Comparison of ENCODE assay signal across 14 cellular contexts in genomic region chr14:22794533-22794932, GRCh38. TPM values are rescaled to one million over a fixed set of nuclear protein-coding genes. Genes with fewer than 3 reads are reported as not detected.
DNase-seq lines count a peak whose midpoint lies in the region; ATAC-seq, FAIRE-seq and TF ChIP-seq lines count a peak whose summit lies in the region.
"Had no signal": no experiment of that assay in that cellular context is flagged by ENCODE, and none has a peak within 500 bp of the region (broad histone marks: within the 10 kb centered on the region; RNA-seq: fewer than 3 reads in every experiment).

No MANE protein-coding gene starts in this region.

- H3K27me3 ChIP-seq in HAP-1 (ENCODE audit: low read depth): peaks cover 7% of the 10 kb centered on the region; the same call in 1 of the 2 replicates

- FAIRE-seq in kidney (lab: Jason Lieb, UNC): no peak

- no peaks in the 10 kb centered on the region for H3K36me3 ChIP-seq in kidney (ENCODE audit: control insufficient read depth in 1 of 2, insufficient read depth in 2 of 2, low read length in 2 of 2)
- no peaks in the 10 kb centered on the region for H3K36me3 ChIP-seq in HAP-1 (replicated peaks)

- peak; percentile 75 for ATAC-seq in GM18502 (IDR thresholded peaks at IDR 0.05; ENCODE audit: poor library complexity, unreplicated experiment)
- ATAC-seq in GM19463 (IDR thresholded peaks at IDR 0.05; ENCODE audit: unreplicated experiment): peak; percentile 47
- ATAC-seq in HG03045 (IDR thresholded peaks at IDR 0.05; ENCODE audit: unreplicated experiment): peak; percentile 33
- ATAC-seq: SK-N-SH treated with all-trans-retinoic acid at 6 μM for 48 hours had no signal

- DNase-seq in kidney: no peak
- no peak for DNase-seq in GDM1 (lab: John Stamatoyannopoulos, UW)
- DNase-seq in hepatic stellate cell (ENCODE audit: low spot score): no peak
- DNase-seq in KBM-7: no peak
- DNase-seq in HAP-1 (ENCODE audit: low spot score in 2 of 2): no peak
- DNase-seq: activated CD4-positive, alpha-beta T cell treated with anti-CD3 and anti-CD28 coated beads for 1 hour; activated T-cell treated with anti-CD3 and anti-CD28 coated beads, Interleukin-2, amount 50 U/mL, for 1 hour; KG1; NCI-H1694 treated with DMSO at 0.1 percent for 48 hours; stimulated activated CD4-positive, alpha-beta T cell treated with anti-CD3 and anti-CD28 coated beads, Interleukin-4, amount 100 ng/mL, for 24 hours had no signal

- peak overlapping the region; percentile 50 to 53 for H3K27ac ChIP-seq in kidney (ENCODE audit: low read depth in 2 of 2, low read length in 2 of 2)

- H3K9me3 ChIP-seq in kidney (ENCODE audit: control insufficient read depth in 1 of 2, low read length in 2 of 2) (no peaks in the 10 kb centered on the region), HAP-1 (no peaks in the 10 kb centered on the region)

- H3K9ac ChIP-seq in kidney (ENCODE audit: low read length in 2 of 2): no peak overlapping the region

- intact Hi-C loops in kidney (cut with DNase I): no loop called here

- H3K4me1 ChIP-seq in kidney (ENCODE audit: control insufficient read depth in 1 of 2, insufficient read depth in 1 of 2, low read depth in 1 of 2, low read length in 2 of 2) (peaks cover 19 to 22% of the 10 kb centered on the region in 2 donors), HAP-1 (no peaks in the 10 kb centered on the region)

- no peak overlapping the region for H3K4me3 ChIP-seq in kidney (ENCODE audit: low read length in 2 of 2)
- no peak overlapping the region for H3K4me3 ChIP-seq in HAP-1

- no peak for TF ChIP-seq CTCF in kidney (IDR thresholded peaks at IDR 0.05; ENCODE audit: borderline replicate concordance, extremely low read depth, insufficient read depth)

- in situ Hi-C loops in KBM-7 (cut with MboI; ENCODE audit: low pct_unique_long_range_greater_than_20kb, low sequenced_read_pairs) (no loop called here), HAP-1 (cut with MboI; ENCODE audit: low sequenced_read_pairs) (no loop called here)

RNA-seq across cellular contexts. Expression of gene SLC7A7, which starts 20.7 kb away (rescaled TPM):
- total RNA-seq in kidney: 26.6 TPM
- polyA plus RNA-seq in kidney (ENCODE audit: insufficient read depth, low read depth, low replicate concordance): 235 TPM

RNA-seq across cellular contexts. Expression of gene OXA1L, which starts 28.0 kb away (rescaled TPM):
- total RNA-seq in kidney: 80.8 TPM
- 101 TPM for polyA plus RNA-seq in kidney (ENCODE audit: insufficient read depth, low read depth, low replicate concordance)

RNA-seq across cellular contexts. Expression of gene MRPL52, which starts 35.2 kb away (rescaled TPM):
- total RNA-seq in kidney: 74.3 TPM
- 255 TPM for polyA plus RNA-seq in kidney (ENCODE audit: insufficient read depth, low read depth, low replicate concordance)

RNA-seq across cellular contexts. Expression of gene MMP14, which starts 41.9 kb away (rescaled TPM):
- 108 TPM for total RNA-seq in kidney
- polyA plus RNA-seq in kidney (ENCODE audit: insufficient read depth, low read depth, low replicate concordance): 30.1 TPM
